ENCODE assay signal across 28 cellular contexts in genomic region chr5:9122528-9122927, GRCh38.
"Had no signal": no experiment of that assay in that cellular context is flagged by ENCODE, and none has a peak within 500 bp of the region (broad histone marks: within the 10 kb centered on the region; RNA-seq: fewer than 3 reads in every experiment).

No MANE protein-coding gene starts in this region.

- H3K4me3 Mint-ChIP-seq: dendritic cell treated with granulocyte-macrophage colony-stimulating factor and Interleukin-4, amounts not matched to agents 40 ng/mL and 50 ng/mL, for 4 days; effector memory CD8-positive, alpha-beta T cell; endodermal cell had no signal

- H3K27ac ChIP-seq: colonic mucosa, coronary artery, dorsolateral prefrontal cortex, epithelial cell of prostate, esophagus muscularis mucosa, foreskin keratinocyte, gastrocnemius medialis, gastroesophageal sphincter, heart left ventricle, heart right ventricle had no signal

- DNase-seq: colonic mucosa; cortex of kidney; dermis blood vessel endothelial cell; dorsolateral prefrontal cortex; effector CD4-positive, alpha-beta T cell; effector CD8-positive, alpha-beta T cell; effector memory CD4-positive, alpha-beta T cell; effector memory CD8-positive, alpha-beta T cell; endodermal cell; erythroblast; esophagus squamous epithelium; foreskin fibroblast; foreskin keratinocyte; foreskin melanocyte; gastrocnemius medialis; glutamatergic neuron; head of caudate nucleus; heart left ventricle; heart right ventricle had no signal

- FAIRE-seq: colon, endometrium, endothelial cell of umbilical vein, frontal cortex had no signal

- H3K9me3 Mint-ChIP-seq: dendritic cell treated with granulocyte-macrophage colony-stimulating factor and Interleukin-4, amounts not matched to agents 40 ng/mL and 50 ng/mL, for 4 days; endodermal cell had no signal

- H3K4me1 ChIP-seq: esophagus muscularis mucosa, gastrocnemius medialis, gastroesophageal sphincter, heart left ventricle, heart right ventricle had no signal

- H3K36me3 ChIP-seq: colonic mucosa, gastrocnemius medialis, gastroesophageal sphincter had no signal

- H3K27ac Mint-ChIP-seq: dendritic cell treated with granulocyte-macrophage colony-stimulating factor and Interleukin-4, amounts not matched to agents 40 ng/mL and 50 ng/mL, for 4 days; effector memory CD8-positive, alpha-beta T cell; endodermal cell had no signal

- H3K9me3 ChIP-seq: colonic mucosa, esophagus muscularis mucosa, esophagus squamous epithelium, gastrocnemius medialis, gastroesophageal sphincter, heart left ventricle, heart right ventricle had no signal

- H3K27me3 Mint-ChIP-seq: dendritic cell treated with granulocyte-macrophage colony-stimulating factor and Interleukin-4, amounts not matched to agents 40 ng/mL and 50 ng/mL, for 4 days; effector memory CD8-positive, alpha-beta T cell had no signal

- H3K4me3 ChIP-seq: colonic mucosa, coronary artery, dorsolateral prefrontal cortex, esophagus muscularis mucosa, esophagus squamous epithelium, gastrocnemius medialis, gastroesophageal sphincter, heart left ventricle, heart right ventricle had no signal
